ENCODE assay signal across 12 cellular contexts in genomic region chr3:60076307-60076706, GRCh38.
DNase-seq lines count a peak whose midpoint lies in the region; ATAC-seq and TF ChIP-seq lines count a peak whose summit lies in the region.
"Had no signal": no experiment of that assay in that cellular context is flagged by ENCODE, and none has a peak within 500 bp of the region (broad histone marks: within the 10 kb centered on the region; RNA-seq: fewer than 3 reads in every experiment).

No MANE protein-coding gene starts in this region.

- peak overlapping the region; percentile 99 for H3K27ac Mint-ChIP-seq in activated T-cell treated with anti-CD3 and anti-CD28 coated beads, Interleukin-2, amount 50 U/mL, for 72 hours

- no peak overlapping the region for H3K9ac ChIP-seq in endocrine pancreas (ENCODE audit: control insufficient read depth, insufficient read depth, low read length)
- H3K9ac ChIP-seq: SK-N-SH had no signal

- H3K79me2 ChIP-seq in OCI-LY7 (ENCODE audit: insufficient read depth, low read depth, low read length): peaks cover 15% of the 10 kb centered on the region; the same call in 1 of the 2 replicates

- peaks cover 76% of the 10 kb centered on the region for H3K4me1 ChIP-seq in OCI-LY7 (ENCODE audit: insufficient read depth, low read length, poor library complexity, severe bottlenecking)
- peaks cover 8% of the 10 kb centered on the region for H3K4me1 ChIP-seq in endocrine pancreas (ENCODE audit: control insufficient read depth, insufficient read depth, low read length)
- H3K4me1 ChIP-seq in thymus (ENCODE audit: control insufficient read depth, insufficient read depth, low read length): peaks cover 28% of the 10 kb centered on the region

- no peak for ATAC-seq in activated T-cell treated with anti-CD3 and anti-CD28 coated beads, Interleukin-2, amount 50 U/mL, for 72 hours (replicated peaks in 1 of 2)

- TF ChIP-seq CTCF in OCI-LY7 (conservative IDR thresholded peaks at IDR 0.05; ENCODE audit: low read length): no peak
- no peak for TF ChIP-seq CTCF in GM10248 (IDR thresholded peaks at IDR 0.05; ENCODE audit: control extremely low read depth, extremely low read depth, low read depth, missing control alignments)

- H3K27ac ChIP-seq in OCI-LY7 (ENCODE audit: low read depth, low read length, poor library complexity, severe bottlenecking) (peak overlapping the region; percentile 96), thymus (ENCODE audit: low read depth) (no peak overlapping the region)

- H3K9me2 ChIP-seq in OCI-LY7 (ENCODE audit: insufficient read depth, low read length): no peaks in the 10 kb centered on the region
- H3K9me2 ChIP-seq: SK-N-SH had no signal

- H3K9me3 ChIP-seq in OCI-LY7 (ENCODE audit: low read length) (no peaks in the 10 kb centered on the region), endocrine pancreas (ENCODE audit: control insufficient read depth, low read length) (no peaks in the 10 kb centered on the region), thymus (ENCODE audit: control insufficient read depth) (no peaks in the 10 kb centered on the region)
- H3K9me3 ChIP-seq: SK-N-SH had no signal

- DNase-seq in activated T-cell treated with anti-CD3 and anti-CD28 coated beads, Interleukin-2, amount 50 U/mL, for 72 hours: no peak
- no peak for DNase-seq in activated T-cell treated with anti-CD3 and anti-CD28 coated beads, Interleukin-2, amount 50 U/mL, for 1 hour
- DNase-seq in OCI-LY7 (ENCODE audit: low spot score) (peak; percentile 55), dermis blood vessel endothelial cell (no peak), GM10248 (ENCODE audit: extremely low spot score) (no peak)
- DNase-seq in activated CD4-positive, CD25-positive, alpha-beta regulatory T cell (lab: John Stamatoyannopoulos, UW): no peak
- DNase-seq: activated CD4-positive, alpha-beta T cell treated with anti-CD3 and anti-CD28 coated beads, Interleukin-2, amount 50 U/mL, for 1 hour; NCI-H1436 treated with DMSO at 0.1 percent for 48 hours; NCI-H526 treated with DMSO at 0.1 percent for 48 hours; SK-N-SH had no signal

- intact Hi-C loops in OCI-LY7 (cut with micrococcal nuclease; ENCODE audit: unreplicated experiment): loop anchor here (10.0 kb wide), 1 partner anchor 622 kb away; no protein-coding TSS in a partner anchor

- peak overlapping the region; percentile 88 for H3K4me2 ChIP-seq in OCI-LY7 (ENCODE audit: low read length)
- H3K4me2 ChIP-seq: SK-N-SH had no signal

- H2AFZ ChIP-seq in OCI-LY7 (ENCODE audit: low read length): peak overlapping the region; percentile 87

- peaks cover 77% of the 10 kb centered on the region for H3K4me1 Mint-ChIP-seq in activated T-cell treated with anti-CD3 and anti-CD28 coated beads, Interleukin-2, amount 50 U/mL, for 72 hours (ENCODE audit: low read depth)

- no peaks in the 10 kb centered on the region for H3K27me3 Mint-ChIP-seq in activated T-cell treated with anti-CD3 and anti-CD28 coated beads, Interleukin-2, amount 50 U/mL, for 72 hours (ENCODE audit: low read depth)

- peaks cover 5 to 13% of the 10 kb centered on the region in 2 donors for H3K36me3 Mint-ChIP-seq in activated T-cell treated with anti-CD3 and anti-CD28 coated beads, Interleukin-2, amount 50 U/mL, for 72 hours (ENCODE audit: insufficient read depth in 2 of 2)

- no TSS peak for BruUV-seq in OCI-LY7 (replicated peaks; lab: Mats Ljungman, UMichigan)

- H3K27me3 ChIP-seq in endocrine pancreas (ENCODE audit: control insufficient read depth, insufficient read depth, low read length) (no peaks in the 10 kb centered on the region), thymus (ENCODE audit: control insufficient read depth, insufficient read depth) (no peaks in the 10 kb centered on the region)

- peaks cover 4 to 8% of the 10 kb centered on the region in 2 donors for H3K9me3 Mint-ChIP-seq in activated T-cell treated with anti-CD3 and anti-CD28 coated beads, Interleukin-2, amount 50 U/mL, for 72 hours

- H3K4me3 ChIP-seq in OCI-LY7 (ENCODE audit: low read depth, low read length, poor library complexity, severe bottlenecking): peak overlapping the region; percentile 58
- peak overlapping the region; percentile 69 for H3K4me3 ChIP-seq in endocrine pancreas (ENCODE audit: control insufficient read depth, insufficient read depth, low read length)
- peak overlapping the region; percentile 9 for H3K4me3 ChIP-seq in thymus (ENCODE audit: low read length)

- 3% methylated on average over 1 of the region's 1 CpG for WGBS in thymus

- POLR2A ChIA-PET in OCI-LY7 (lab: Charles Lee) (interaction anchor here (0.7 to 1.6 kb wide), 4 partner anchors 10 to 21 kb away, joined by 3 to 5 read pairs (median 3); no protein-coding TSS in a partner anchor), GM10248 (lab: Yijun Ruan, JAX) (no interaction called here)

- CTCF ChIA-PET in OCI-LY7 (lab: Charles Lee; ENCODE audit: unreplicated experiment): no interaction called here
- CTCF ChIA-PET in GM10248 (lab: Yijun Ruan, JAX): no interaction called here

- H4K20me1 ChIP-seq in OCI-LY7 (ENCODE audit: insufficient read depth, low read length): no peaks in the 10 kb centered on the region

- peak overlapping the region; percentile 64 to 82 for H3K4me3 Mint-ChIP-seq in activated T-cell treated with anti-CD3 and anti-CD28 coated beads, Interleukin-2, amount 50 U/mL, for 72 hours

- H3K36me3 ChIP-seq in OCI-LY7 (ENCODE audit: insufficient read depth, low read length) (no peaks in the 10 kb centered on the region), endocrine pancreas (ENCODE audit: control insufficient read depth, insufficient read depth, low read length) (no peaks in the 10 kb centered on the region), thymus (ENCODE audit: control insufficient read depth, insufficient read depth) (no peaks in the 10 kb centered on the region)

Comparison
In these comparisons a context has a peak if more than half of its experiments do, and no peak if none do; other contexts are left out.
1. H3K4me3 ChIP-seq: peak in every context shown above with its lines; median percentile 69 in endocrine pancreas; 58 in OCI-LY7; 9 in thymus.